39 cellular contexts compared by ENCODE assay signal in genomic region chr11:91660036-91660435, GRCh38.
"Had no signal": no experiment of that assay in that cellular context is flagged by ENCODE, and none has a peak within 500 bp of the region (broad histone marks: within the 10 kb centered on the region; RNA-seq: fewer than 3 reads in every experiment).

No MANE protein-coding gene starts in this region.

- H3K27me3 ChIP-seq: adrenal gland, ascending aorta, body of pancreas, brain microvascular endothelial cell, breast epithelium, cardiac muscle cell had no signal

- H3K27ac ChIP-seq: adrenal gland, ascending aorta, body of pancreas, brain microvascular endothelial cell, breast epithelium, cardiac muscle cell had no signal

- H3K27ac Mint-ChIP-seq: activated naive CD4-positive, alpha-beta T cell treated with anti-CD3 and anti-CD28 coated beads for 36 hours; activated naive CD4-positive, alpha-beta T cell treated with anti-CD3 and anti-CD28 coated beads, Interleukin-2, amount 10 ng/mL, durations not matched to agents 7 days and 5 days; activated naive CD4-positive, alpha-beta T cell treated with anti-CD3 and anti-CD28 coated beads, Interleukin-2, amount 50 U/mL, for 24 hours; activated naive CD4-positive, alpha-beta T cell treated with anti-CD3 and anti-CD28 coated beads, Interleukin-2, amount 50 U/mL, for 72 hours; activated naive CD8-positive, alpha-beta T cell; activated naive CD8-positive, alpha-beta T cell treated with anti-CD3 and anti-CD28 coated beads for 36 hours; activated naive CD8-positive, alpha-beta T cell treated with anti-CD3 and anti-CD28 coated beads, Interleukin-2, amount 10 ng/mL, durations not matched to agents 7 days and 5 days; activated naive CD8-positive, alpha-beta T cell treated with anti-CD3 and anti-CD28 coated beads, Interleukin-2, amount 50 U/mL, for 24 hours; activated T-cell treated with anti-CD3 and anti-CD28 coated beads, Interleukin-2, amount 50 U/mL, for 24 hours; activated T-cell treated with anti-CD3 and anti-CD28 coated beads, Interleukin-2, amount 50 U/mL, for 72 hours; activated T-helper 1 cell treated with anti-CD3 and anti-CD28 coated beads, Interleukin-12 subunit alpha, Interleukin-12 subunit beta, Interleukin-2, Interleukin-4 antibody, amounts not matched to agents 30 ng/mL and 10 ng/mL and 1 ng/mL, durations not matched to agents 14 hours and 24 hours and 36 hours; activated T-helper 17 cell treated with anti-CD3 and anti-CD28 coated beads, Interleukin-2, amount 50 U/mL, for 72 hours; activated T-helper 2 cell treated with anti-CD3 and anti-CD28 coated beads, Interferon-gamma antibody, Interleukin-2, Interleukin-4, amounts not matched to agents 10 μg/mL and 5 μg/mL and 100 μg/mL, durations not matched to agents 14 hours and 24 hours and 36 hours; brain had no signal

- H3K9me3 ChIP-seq: adrenal gland, ascending aorta, body of pancreas, breast epithelium had no signal

- H3K27me3 Mint-ChIP-seq: activated naive CD4-positive, alpha-beta T cell treated with anti-CD3 and anti-CD28 coated beads, Interleukin-2, amount 10 ng/mL, durations not matched to agents 7 days and 5 days; activated naive CD4-positive, alpha-beta T cell treated with anti-CD3 and anti-CD28 coated beads, Interleukin-2, amount 50 U/mL, for 24 hours; activated naive CD8-positive, alpha-beta T cell; activated naive CD8-positive, alpha-beta T cell treated with anti-CD3 and anti-CD28 coated beads for 36 hours; activated naive CD8-positive, alpha-beta T cell treated with anti-CD3 and anti-CD28 coated beads, Interleukin-2, amount 10 ng/mL, durations not matched to agents 7 days and 5 days; activated naive CD8-positive, alpha-beta T cell treated with anti-CD3 and anti-CD28 coated beads, Interleukin-2, amount 50 U/mL, for 24 hours; activated T-cell treated with anti-CD3 and anti-CD28 coated beads, Interleukin-2, amount 50 U/mL, for 24 hours; activated T-helper 17 cell treated with anti-CD3 and anti-CD28 coated beads, Interleukin-2, amount 50 U/mL, for 72 hours; brain; central memory CD8-positive, alpha-beta T cell had no signal

- H3K4me1 ChIP-seq: adrenal gland, ascending aorta, body of pancreas, breast epithelium had no signal

- DNase-seq: activated effector memory CD4-positive, alpha-beta T cell treated with anti-CD3 and anti-CD28 coated beads, Interleukin-2, amount 50 U/mL, for 16 hours; activated effector memory CD4-positive, alpha-beta T cell treated with Interleukin-2 at 50 U/mL for 16 hours; activated gamma-delta T cell; activated gamma-delta T cell treated with Interleukin-2 at 50 U/mL for 16 hours; activated naive CD4-positive, alpha-beta T cell; activated naive CD4-positive, alpha-beta T cell treated with anti-CD3 and anti-CD28 coated beads for 36 hours; activated naive CD4-positive, alpha-beta T cell treated with anti-CD3 and anti-CD28 coated beads, Interleukin-2, amount 10 ng/mL, durations not matched to agents 7 days and 5 days; activated naive CD4-positive, alpha-beta T cell treated with anti-CD3 and anti-CD28 coated beads, Interleukin-2, amount 50 U/mL, for 16 hours; activated naive CD4-positive, alpha-beta T cell treated with Interleukin-2 at 50 U/mL for 16 hours; activated naive CD8-positive, alpha-beta T cell treated with anti-CD3 and anti-CD28 coated beads for 36 hours; activated naive CD8-positive, alpha-beta T cell treated with anti-CD3 and anti-CD28 coated beads, Interleukin-2, amount 10 ng/mL, durations not matched to agents 7 days and 5 days; activated naive CD8-positive, alpha-beta T cell treated with anti-CD3 and anti-CD28 coated beads, Interleukin-2, amount 50 U/mL, for 24 hours; activated T-cell treated with anti-CD3 and anti-CD28 coated beads, Interleukin-2, amount 50 U/mL, for 1 hour; activated T-cell treated with anti-CD3 and anti-CD28 coated beads, Interleukin-2, amount 50 U/mL, for 24 hours; activated T-cell treated with anti-CD3 and anti-CD28 coated beads, Interleukin-2, amount 50 U/mL, for 4 hours; activated T-cell treated with anti-CD3 and anti-CD28 coated beads, Interleukin-2, amount 50 U/mL, for 48 hours; activated T-cell treated with anti-CD3 and anti-CD28 coated beads, Interleukin-2, amount 50 U/mL, for 72 hours; adrenal gland; amniotic stem cell; amygdala; anterior cingulate cortex; aorta; body of pancreas; brain microvascular endothelial cell; caudate nucleus; central memory CD4-positive, alpha-beta T cell; cerebellar nuclear complex had no signal

- H3K4me3 ChIP-seq: adrenal gland, ascending aorta, body of pancreas, breast epithelium, cardiac muscle cell had no signal

- H3K36me3 Mint-ChIP-seq: activated naive CD4-positive, alpha-beta T cell treated with anti-CD3 and anti-CD28 coated beads, Interleukin-2, amount 10 ng/mL, durations not matched to agents 7 days and 5 days; activated naive CD4-positive, alpha-beta T cell treated with anti-CD3 and anti-CD28 coated beads, Interleukin-2, amount 50 U/mL, for 24 hours; activated naive CD4-positive, alpha-beta T cell treated with anti-CD3 and anti-CD28 coated beads, Interleukin-2, amount 50 U/mL, for 72 hours; activated naive CD8-positive, alpha-beta T cell; activated naive CD8-positive, alpha-beta T cell treated with anti-CD3 and anti-CD28 coated beads for 36 hours; activated naive CD8-positive, alpha-beta T cell treated with anti-CD3 and anti-CD28 coated beads, Interleukin-2, amount 10 ng/mL, durations not matched to agents 7 days and 5 days; brain had no signal

- ATAC-seq: activated naive CD4-positive, alpha-beta T cell treated with anti-CD3 and anti-CD28 coated beads, Interleukin-2, amount 50 U/mL, for 72 hours; activated naive CD8-positive, alpha-beta T cell treated with anti-CD3 and anti-CD28 coated beads, Interleukin-2, amount 50 U/mL, for 24 hours; activated T-cell treated with anti-CD3 and anti-CD28 coated beads, Interleukin-2, amount 50 U/mL, for 4 hours; activated T-cell treated with anti-CD3 and anti-CD28 coated beads, Interleukin-2, amount 50 U/mL, for 72 hours; activated T-helper 17 cell treated with anti-CD3 and anti-CD28 coated beads, Interleukin-2, amount 50 U/mL, for 72 hours; body of pancreas had no signal

- H3K9me3 Mint-ChIP-seq: activated naive CD4-positive, alpha-beta T cell treated with anti-CD3 and anti-CD28 coated beads for 36 hours; activated naive CD4-positive, alpha-beta T cell treated with anti-CD3 and anti-CD28 coated beads, Interleukin-2, amount 10 ng/mL, durations not matched to agents 7 days and 5 days; activated naive CD4-positive, alpha-beta T cell treated with anti-CD3 and anti-CD28 coated beads, Interleukin-2, amount 50 U/mL, for 24 hours; activated T-cell treated with anti-CD3 and anti-CD28 coated beads, Interleukin-2, amount 50 U/mL, for 4 hours; activated T-helper 1 cell treated with anti-CD3 and anti-CD28 coated beads, Interleukin-12 subunit alpha, Interleukin-12 subunit beta, Interleukin-2, Interleukin-4 antibody, amounts not matched to agents 30 ng/mL and 10 ng/mL and 1 ng/mL, durations not matched to agents 14 hours and 24 hours and 36 hours; brain had no signal

- H3K36me3 ChIP-seq: adrenal gland, ascending aorta, brain microvascular endothelial cell, breast epithelium, cardiac muscle cell had no signal

- H3K4me3 Mint-ChIP-seq: activated naive CD4-positive, alpha-beta T cell treated with anti-CD3 and anti-CD28 coated beads for 36 hours; activated naive CD4-positive, alpha-beta T cell treated with anti-CD3 and anti-CD28 coated beads, Interleukin-2, amount 10 ng/mL, durations not matched to agents 7 days and 5 days; activated naive CD4-positive, alpha-beta T cell treated with anti-CD3 and anti-CD28 coated beads, Interleukin-2, amount 50 U/mL, for 24 hours; activated naive CD8-positive, alpha-beta T cell; activated naive CD8-positive, alpha-beta T cell treated with anti-CD3 and anti-CD28 coated beads for 36 hours; activated naive CD8-positive, alpha-beta T cell treated with anti-CD3 and anti-CD28 coated beads, Interleukin-2, amount 10 ng/mL, durations not matched to agents 7 days and 5 days; activated naive CD8-positive, alpha-beta T cell treated with anti-CD3 and anti-CD28 coated beads, Interleukin-2, amount 50 U/mL, for 24 hours; activated T-cell treated with anti-CD3 and anti-CD28 coated beads, Interleukin-2, amount 50 U/mL, for 24 hours; activated T-cell treated with anti-CD3 and anti-CD28 coated beads, Interleukin-2, amount 50 U/mL, for 4 hours; activated T-cell treated with anti-CD3 and anti-CD28 coated beads, Interleukin-2, amount 50 U/mL, for 72 hours; activated T-helper 1 cell treated with anti-CD3 and anti-CD28 coated beads, Interleukin-12 subunit alpha, Interleukin-12 subunit beta, Interleukin-2, Interleukin-4 antibody, amounts not matched to agents 30 ng/mL and 10 ng/mL and 1 ng/mL, durations not matched to agents 14 hours and 24 hours and 36 hours; activated T-helper 17 cell treated with anti-CD3 and anti-CD28 coated beads, Interleukin-2, amount 50 U/mL, for 72 hours; brain; central memory CD8-positive, alpha-beta T cell had no signal

- FAIRE-seq: astrocyte had no signal

- H3K4me1 Mint-ChIP-seq: activated naive CD4-positive, alpha-beta T cell treated with anti-CD3 and anti-CD28 coated beads, Interleukin-2, amount 10 ng/mL, durations not matched to agents 7 days and 5 days; activated naive CD4-positive, alpha-beta T cell treated with anti-CD3 and anti-CD28 coated beads, Interleukin-2, amount 50 U/mL, for 24 hours; activated naive CD8-positive, alpha-beta T cell treated with anti-CD3 and anti-CD28 coated beads for 36 hours; activated naive CD8-positive, alpha-beta T cell treated with anti-CD3 and anti-CD28 coated beads, Interleukin-2, amount 10 ng/mL, durations not matched to agents 7 days and 5 days; activated naive CD8-positive, alpha-beta T cell treated with anti-CD3 and anti-CD28 coated beads, Interleukin-2, amount 50 U/mL, for 24 hours; activated T-helper 17 cell treated with anti-CD3 and anti-CD28 coated beads, Interleukin-2, amount 50 U/mL, for 72 hours; central memory CD8-positive, alpha-beta T cell had no signal
